8 cellular contexts compared by ENCODE assay signal in the genomic region with DNA sequence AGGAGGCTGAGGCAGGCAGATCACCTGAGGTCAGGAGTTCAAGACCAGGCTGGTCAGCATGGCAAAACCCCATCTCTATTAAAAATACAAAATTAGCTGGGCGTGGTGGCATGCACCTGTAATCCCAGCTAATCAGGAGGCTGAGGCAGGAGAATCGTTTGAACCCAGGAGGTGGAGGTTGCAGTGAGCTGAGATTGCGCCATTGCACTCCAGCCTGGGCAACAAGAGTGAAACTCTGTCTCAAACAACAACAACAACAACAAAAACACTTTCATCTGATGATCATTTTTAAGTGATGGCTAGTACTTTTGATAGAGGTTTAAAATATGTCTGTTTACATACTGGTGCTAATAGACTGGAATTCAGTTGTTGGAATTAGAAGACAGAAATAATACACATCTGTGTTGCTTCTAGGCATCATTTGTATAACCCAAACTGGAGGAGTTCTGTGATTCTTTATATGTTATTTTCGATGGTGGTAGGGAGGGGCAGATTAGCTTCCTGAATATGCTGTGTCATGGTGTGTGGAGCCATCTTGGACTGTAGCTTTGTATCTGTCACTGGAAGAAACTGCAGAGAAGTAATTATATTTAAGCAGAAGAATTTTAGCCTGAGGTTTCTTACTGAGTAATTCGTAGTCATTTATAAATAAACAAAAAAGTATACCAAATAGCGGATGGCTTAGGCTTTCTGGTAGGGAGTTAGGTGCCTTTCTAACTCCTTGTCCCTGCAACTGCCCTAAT. TPM values are rescaled to one million over a fixed set of nuclear protein-coding genes. Genes with fewer than 3 reads are reported as not detected.
DNase-seq lines count a peak whose midpoint lies in the region; ATAC-seq and TF ChIP-seq lines count a peak whose summit lies in the region.
"Not testable (repeated sequence)": the region's sequence is repeated elsewhere in the genome, so short reads cannot be mapped to it uniquely, and the experiment has no call there.

No MANE protein-coding gene starts in this region.

- H3K36me3 Mint-ChIP-seq in activated naive CD8-positive, alpha-beta T cell; natural killer cell: not testable (repeated sequence)

- H3K9me3 Mint-ChIP-seq in activated naive CD8-positive, alpha-beta T cell (ENCODE audit: low read depth); natural killer cell: not testable (repeated sequence)

- H3K27ac ChIP-seq in KOPT-K1 (ENCODE audit: low read depth, low read length, poor library complexity, severe bottlenecking) (peak overlapping the region; percentile 2), ectodermal cell (ENCODE audit: insufficient read depth, low read depth, low read length, poor library complexity, severe bottlenecking) (peak overlapping the region; percentile 6), left ventricle myocardium inferior (replicated peaks) (peak overlapping the region; percentile 59), temporal lobe (ENCODE audit: low read depth, low read length) (peak overlapping the region; percentile 63)

- H3K4me3 Mint-ChIP-seq in activated naive CD8-positive, alpha-beta T cell; natural killer cell: not testable (repeated sequence)

- not testable (repeated sequence) for H3K27me3 Mint-ChIP-seq in activated naive CD8-positive, alpha-beta T cell; natural killer cell (ENCODE audit: low read depth in 2 of 2)

- peak in 2 of 3 donors; percentile 38 to 45 for ATAC-seq in natural killer cell

- H3K27ac Mint-ChIP-seq in activated naive CD8-positive, alpha-beta T cell = peak overlapping the region; percentile 50
- H3K27ac Mint-ChIP-seq in natural killer cell = peak overlapping the region; percentile 63 to 73

- H3K36me3 ChIP-seq in KOPT-K1 (ENCODE audit: insufficient read depth, low read length) = peaks cover 57% of the 10 kb centered on the region
- H3K36me3 ChIP-seq in ectodermal cell (ENCODE audit: control insufficient read depth, insufficient read depth, low read length); left ventricle myocardium inferior: not testable (repeated sequence)

- H3K9me3 ChIP-seq in KOPT-K1 (ENCODE audit: insufficient read depth, low read length, poor library complexity, severe bottlenecking); ectodermal cell (ENCODE audit: control insufficient read depth, low read length); left ventricle myocardium inferior (replicated peaks): not testable (repeated sequence)

- H3K27me3 ChIP-seq in ectodermal cell (ENCODE audit: control insufficient read depth, insufficient read depth, low read length, poor library complexity, severe bottlenecking); left ventricle myocardium inferior (ENCODE audit: low read depth): not testable (repeated sequence)

- intact Hi-C loops in left ventricle myocardium inferior (cut with micrococcal nuclease); natural killer cell (cut with micrococcal nuclease): not testable (repeated sequence)

- DNase-seq in CD1c-positive myeloid dendritic cell (ENCODE audit: extremely low spot score) = peak; percentile 47
- peak; percentile 39 for DNase-seq in SK-MEL-5 (ENCODE audit: low read depth, low spot score)
- not testable (repeated sequence) for DNase-seq in left ventricle myocardium inferior, natural killer cell

- H3K4me3 ChIP-seq in ectodermal cell (ENCODE audit: insufficient read depth, low read depth, low read length); left ventricle myocardium inferior: not testable (repeated sequence)

- in situ Hi-C loops in SK-MEL-5 (cut with HindIII; ENCODE audit: low pct_unique_long_range_greater_than_20kb, low sequenced_read_pairs) = not testable (repeated sequence)

- 85 to 95% methylated on average over 5 to 6 of the region's 6 CpGs for WGBS in ectodermal cell, 2 experiments

- H3K4me1 Mint-ChIP-seq in activated naive CD8-positive, alpha-beta T cell (ENCODE audit: low read depth) = peaks cover 43% of the 10 kb centered on the region
- H3K4me1 Mint-ChIP-seq in natural killer cell = peaks cover 17 to 18% of the 10 kb centered on the region in 2 donors

- not testable (repeated sequence) for TF ChIP-seq CTCF in left ventricle myocardium inferior (IDR thresholded peaks at IDR 0.05; ENCODE audit: borderline replicate concordance); natural killer cell (IDR thresholded peaks at IDR 0.05)

- not testable (repeated sequence) for H3K4me1 ChIP-seq in ectodermal cell (ENCODE audit: control insufficient read depth, insufficient read depth, low read length)
- H3K4me1 ChIP-seq in left ventricle myocardium inferior = peaks cover 60% of the 10 kb centered on the region

RNA-seq across cellular contexts. Expression of a gene that starts 45.5 kb away (rescaled TPM):
- total RNA-seq in SK-MEL-5 (2014; rRNA removed; shearing (Covaris generic)) = 10.1 and 11.5 TPM in 2 replicates
- polyA plus RNA-seq in SK-MEL-5 (2015; cell fraction: cytosol; rRNA removed) = 11.1 and 18.1 TPM in 2 replicates
- 21.4 and 31.5 TPM in 2 replicates for polyA plus RNA-seq in SK-MEL-5 (2015; cell fraction: nucleus; rRNA removed)
- polyA plus RNA-seq in ectodermal cell (2013, experiment 1 of 4) = 44.1 TPM
- 54.7 TPM for polyA plus RNA-seq in ectodermal cell (2013, experiment 2 of 4)
- 42.2 TPM for polyA plus RNA-seq in ectodermal cell (2013, experiment 3 of 4)
- polyA plus RNA-seq in ectodermal cell (2013, experiment 4 of 4) = 55.0 TPM
- total RNA-seq in left ventricle myocardium inferior (20.8 TPM), natural killer cell (100 to 1,000 TPM in 2 of 3 donors, 10 to 100 TPM in 1; 98.1 to 114 (median 105) TPM), temporal lobe (75.0 TPM)

Comparison
In these comparisons a context has a peak if more than half of its experiments do, and no peak if none do; other contexts are left out.
1. H3K27ac ChIP-seq: peak in every context shown above with its lines; median percentile 63 in temporal lobe; 59 in left ventricle myocardium inferior; 6 in ectodermal cell; 2 in KOPT-K1.